In genomic region chr21:34722684-34723300, GRCh38 we compare ENCODE assay signal across 10 cellular contexts. TPM values are rescaled to one million over a fixed set of nuclear protein-coding genes. Genes with fewer than 3 reads are reported as not detected.
DNase-seq lines count a peak whose midpoint lies in the region; ATAC-seq and TF ChIP-seq lines count a peak whose summit lies in the region.
"Had no signal": no experiment of that assay in that cellular context is flagged by ENCODE, and none has a peak within 500 bp of the region (broad histone marks: within the 10 kb centered on the region; RNA-seq: fewer than 3 reads in every experiment).

No MANE protein-coding gene starts in this region.

- H3K4me2 ChIP-seq in mesenchymal stem cell (ENCODE audit: low read length, poor library complexity, severe bottlenecking) = no peak overlapping the region

- no peak overlapping the region for H3K23ac ChIP-seq in mesenchymal stem cell (ENCODE audit: low read length in 2 of 2)

- H3K27me3 ChIP-seq in thoracic aorta (replicated peaks; ENCODE audit: insufficient read depth) (no peaks in the 10 kb centered on the region), mesenchymal stem cell (ENCODE audit: control insufficient read depth in 1 of 2, insufficient read depth in 1 of 2, low read length in 2 of 2) (peaks cover 9 to 33% of the 10 kb centered on the region in 2 experiments)

- H3K4me3 Mint-ChIP-seq in activated T-helper 1 cell treated with anti-CD3 and anti-CD28 coated beads, Interleukin-12 subunit alpha, Interleukin-12 subunit beta, Interleukin-2, Interleukin-4 antibody, amounts not matched to agents 30 ng/mL and 10 ng/mL and 1 ng/mL, durations not matched to agents 14 hours and 24 hours and 36 hours = no peak overlapping the region
- H3K4me3 Mint-ChIP-seq in activated CD4-positive, alpha-beta T cell treated with anti-CD3 and anti-CD28 coated beads, Interleukin-2, amount 10 ng/mL, durations not matched to agents 24 days and 14 days = no peak overlapping the region
- H3K4me3 Mint-ChIP-seq in activated T-helper 17 cell treated with anti-CD3 and anti-CD28 coated beads, Interleukin-2, amount 50 U/mL, for 72 hours = no peak overlapping the region

- no peak overlapping the region for H3K9ac ChIP-seq in mesenchymal stem cell (ENCODE audit: low read length)

- no peaks in the 10 kb centered on the region for H3K79me1 ChIP-seq in mesenchymal stem cell (replicated peaks; ENCODE audit: low read length, poor library complexity, severe bottlenecking)

- H3K27ac ChIP-seq in thoracic aorta (no peak overlapping the region), mesenchymal stem cell (ENCODE audit: low read length, poor library complexity, severe bottlenecking) (no peak overlapping the region)
- H3K27ac ChIP-seq: esophagus muscularis mucosa had no signal

- no peak overlapping the region for H4K8ac ChIP-seq in mesenchymal stem cell (ENCODE audit: low read length)

- no peak overlapping the region for H2BK12ac ChIP-seq in mesenchymal stem cell (ENCODE audit: low read length in 2 of 2)

- H3K9me3 Mint-ChIP-seq in activated T-helper 1 cell treated with anti-CD3 and anti-CD28 coated beads, Interleukin-12 subunit alpha, Interleukin-12 subunit beta, Interleukin-2, Interleukin-4 antibody, amounts not matched to agents 30 ng/mL and 10 ng/mL and 1 ng/mL, durations not matched to agents 14 hours and 24 hours and 36 hours = no peaks in the 10 kb centered on the region
- H3K9me3 Mint-ChIP-seq in activated CD4-positive, alpha-beta T cell treated with anti-CD3 and anti-CD28 coated beads, Interleukin-2, amount 10 ng/mL, durations not matched to agents 24 days and 14 days = no peaks in the 10 kb centered on the region
- H3K9me3 Mint-ChIP-seq in activated T-helper 17 cell treated with anti-CD3 and anti-CD28 coated beads, Interleukin-2, amount 50 U/mL, for 72 hours = no peaks in the 10 kb centered on the region

- no peak overlapping the region for H3K18ac ChIP-seq in mesenchymal stem cell (ENCODE audit: low read depth in 1 of 2, low read length in 2 of 2)

- H3K36me3 ChIP-seq in thoracic aorta (no peaks in the 10 kb centered on the region), mesenchymal stem cell (ENCODE audit: control insufficient read depth in 1 of 2, insufficient read depth in 2 of 2, low read depth in 1 of 2, low read length in 2 of 2) (no peaks in the 10 kb centered on the region)
- H3K36me3 ChIP-seq: esophagus muscularis mucosa had no signal

- H2BK15ac ChIP-seq in mesenchymal stem cell (ENCODE audit: low read depth, poor library complexity, severe bottlenecking) = no peak overlapping the region

- H3K4me1 ChIP-seq in thoracic aorta (ENCODE audit: control insufficient read depth in 1 of 2, low read depth in 2 of 2) (peaks cover 5 to 13% of the 10 kb centered on the region in 2 donors), mesenchymal stem cell (ENCODE audit: control insufficient read depth, insufficient read depth, low read depth, low read length) (no peaks in the 10 kb centered on the region)
- H3K4me1 ChIP-seq: esophagus muscularis mucosa had no signal

- H3K4ac ChIP-seq in mesenchymal stem cell (ENCODE audit: low read depth in 1 of 2, low read length in 2 of 2) = no peak overlapping the region

- no peak overlapping the region for H2AK5ac ChIP-seq in mesenchymal stem cell (ENCODE audit: low read length, severe bottlenecking)

- DNase-seq in activated T-helper 1 cell treated with Interleukin-2 at 50 U/mL for 16 hours (ENCODE audit: low read depth) (peak; percentile 3), germinal center (ENCODE audit: low spot score) (peak; percentile 64), thoracic aorta (ENCODE audit: low spot score) (no peak), mesenchymal stem cell (no peak)
- no peak for DNase-seq in activated T-helper 1 cell treated with anti-CD3 and anti-CD28 coated beads, Interleukin-12 subunit alpha, Interleukin-12 subunit beta, Interleukin-2, Interleukin-4 antibody, amounts not matched to agents 30 ng/mL and 10 ng/mL and 1 ng/mL, durations not matched to agents 14 hours and 24 hours and 36 hours (ENCODE audit: low spot score)
- DNase-seq in activated CD4-positive, alpha-beta T cell treated with anti-CD3 and anti-CD28 coated beads, Interleukin-2, amount 10 ng/mL, durations not matched to agents 24 days and 14 days = peak; percentile 72

- H3K27me3 Mint-ChIP-seq in activated T-helper 1 cell treated with anti-CD3 and anti-CD28 coated beads, Interleukin-12 subunit alpha, Interleukin-12 subunit beta, Interleukin-2, Interleukin-4 antibody, amounts not matched to agents 30 ng/mL and 10 ng/mL and 1 ng/mL, durations not matched to agents 14 hours and 24 hours and 36 hours (ENCODE audit: insufficient read depth) = peaks cover 15% of the 10 kb centered on the region
- H3K27me3 Mint-ChIP-seq in activated CD4-positive, alpha-beta T cell treated with anti-CD3 and anti-CD28 coated beads, Interleukin-2, amount 10 ng/mL, durations not matched to agents 24 days and 14 days = peaks cover 10% of the 10 kb centered on the region
- H3K27me3 Mint-ChIP-seq in activated T-helper 17 cell treated with anti-CD3 and anti-CD28 coated beads, Interleukin-2, amount 50 U/mL, for 72 hours = peaks cover 20% of the 10 kb centered on the region

- H4K91ac ChIP-seq in mesenchymal stem cell (ENCODE audit: low read length) = no peak overlapping the region

- no peaks in the 10 kb centered on the region for H3K36me3 Mint-ChIP-seq in activated T-helper 1 cell treated with anti-CD3 and anti-CD28 coated beads, Interleukin-12 subunit alpha, Interleukin-12 subunit beta, Interleukin-2, Interleukin-4 antibody, amounts not matched to agents 30 ng/mL and 10 ng/mL and 1 ng/mL, durations not matched to agents 14 hours and 24 hours and 36 hours (ENCODE audit: low read depth)
- no peaks in the 10 kb centered on the region for H3K36me3 Mint-ChIP-seq in activated CD4-positive, alpha-beta T cell treated with anti-CD3 and anti-CD28 coated beads, Interleukin-2, amount 10 ng/mL, durations not matched to agents 24 days and 14 days (ENCODE audit: low read depth)
- no peaks in the 10 kb centered on the region for H3K36me3 Mint-ChIP-seq in activated T-helper 17 cell treated with anti-CD3 and anti-CD28 coated beads, Interleukin-2, amount 50 U/mL, for 72 hours (ENCODE audit: low read depth)

- H2AFZ ChIP-seq in mesenchymal stem cell (ENCODE audit: low read depth, low read length) = no peak overlapping the region

- H3K9me3 ChIP-seq in thoracic aorta (no peaks in the 10 kb centered on the region), mesenchymal stem cell (ENCODE audit: control insufficient read depth, low read length) (no peaks in the 10 kb centered on the region)
- H3K9me3 ChIP-seq: esophagus muscularis mucosa had no signal

- H3K4me3 ChIP-seq in thoracic aorta (no peak overlapping the region), mesenchymal stem cell (ENCODE audit: insufficient read depth in 1 of 2, low read depth in 1 of 2, low read length in 2 of 2) (no peak overlapping the region)
- H3K4me3 ChIP-seq: esophagus muscularis mucosa had no signal

- H2BK5ac ChIP-seq in mesenchymal stem cell (ENCODE audit: low read depth, low read length, poor library complexity, severe bottlenecking) = no peak overlapping the region

- H2BK120ac ChIP-seq in mesenchymal stem cell (ENCODE audit: low read depth, low read length) = no peak overlapping the region

- intact Hi-C loops in activated T-helper 1 cell treated with anti-CD3 and anti-CD28 coated beads, Interleukin-12 subunit alpha, Interleukin-12 subunit beta, Interleukin-2, Interleukin-4 antibody, amounts not matched to agents 30 ng/mL and 10 ng/mL and 1 ng/mL, durations not matched to agents 14 hours and 24 hours and 36 hours (cut with micrococcal nuclease) = no loop called here
- intact Hi-C loops in activated CD4-positive, alpha-beta T cell treated with anti-CD3 and anti-CD28 coated beads, Interleukin-2, amount 10 ng/mL, durations not matched to agents 24 days and 14 days (cut with micrococcal nuclease) = no loop called here

- 74% methylated on average over 7 of the region's 7 CpGs for WGBS in mesenchymal stem cell

- H3K27ac Mint-ChIP-seq in activated T-helper 1 cell treated with anti-CD3 and anti-CD28 coated beads, Interleukin-12 subunit alpha, Interleukin-12 subunit beta, Interleukin-2, Interleukin-4 antibody, amounts not matched to agents 30 ng/mL and 10 ng/mL and 1 ng/mL, durations not matched to agents 14 hours and 24 hours and 36 hours = no peak overlapping the region
- H3K27ac Mint-ChIP-seq in activated CD4-positive, alpha-beta T cell treated with anti-CD3 and anti-CD28 coated beads, Interleukin-2, amount 10 ng/mL, durations not matched to agents 24 days and 14 days = no peak overlapping the region
- no peak overlapping the region for H3K27ac Mint-ChIP-seq in activated T-helper 17 cell treated with anti-CD3 and anti-CD28 coated beads, Interleukin-2, amount 50 U/mL, for 72 hours

- ATAC-seq in thoracic aorta (ENCODE audit: insufficient number of reproducible peaks, low FRiP score, low read depth) (no peak), GM18873 (IDR thresholded peaks at IDR 0.05; ENCODE audit: low FRiP score, unreplicated experiment) (no peak)
- no peak for ATAC-seq in activated T-helper 17 cell treated with anti-CD3 and anti-CD28 coated beads, Interleukin-2, amount 50 U/mL, for 72 hours (replicated peaks)

- peak; percentile 29 for TF ChIP-seq CTCF in thoracic aorta (IDR thresholded peaks at IDR 0.05)

- H3K14ac ChIP-seq in mesenchymal stem cell (ENCODE audit: low read length in 2 of 2) = no peak overlapping the region

- peaks cover 13% of the 10 kb centered on the region for H3K4me1 Mint-ChIP-seq in activated T-helper 1 cell treated with anti-CD3 and anti-CD28 coated beads, Interleukin-12 subunit alpha, Interleukin-12 subunit beta, Interleukin-2, Interleukin-4 antibody, amounts not matched to agents 30 ng/mL and 10 ng/mL and 1 ng/mL, durations not matched to agents 14 hours and 24 hours and 36 hours (ENCODE audit: low read depth)
- H3K4me1 Mint-ChIP-seq in activated CD4-positive, alpha-beta T cell treated with anti-CD3 and anti-CD28 coated beads, Interleukin-2, amount 10 ng/mL, durations not matched to agents 24 days and 14 days = peaks cover 7% of the 10 kb centered on the region
- H3K4me1 Mint-ChIP-seq in activated T-helper 17 cell treated with anti-CD3 and anti-CD28 coated beads, Interleukin-2, amount 50 U/mL, for 72 hours = peaks cover 4% of the 10 kb centered on the region

RNA-seq across cellular contexts. Expression of gene CLIC6, which starts 54.0 kb away (rescaled TPM):
- total RNA-seq in activated T-helper 1 cell treated with anti-CD3 and anti-CD28 coated beads, Interleukin-12 subunit alpha, Interleukin-12 subunit beta, Interleukin-2, Interleukin-4 antibody, amounts not matched to agents 30 ng/mL and 10 ng/mL and 1 ng/mL, durations not matched to agents 14 hours and 24 hours and 36 hours = not detected in 2 replicates
- total RNA-seq in activated CD4-positive, alpha-beta T cell treated with anti-CD3 and anti-CD28 coated beads, Interleukin-2, amount 10 ng/mL, durations not matched to agents 24 days and 14 days = not detected in 2 replicates
- 1 to 10 TPM; 2.8 to 7.3 TPM for total RNA-seq in thoracic aorta
- polyA plus RNA-seq in mesenchymal stem cell (2013, experiment 1 of 2) = not detected
- polyA plus RNA-seq in mesenchymal stem cell (2013, experiment 2 of 2) = not detected
- total RNA-seq in activated T-helper 17 cell treated with anti-CD3 and anti-CD28 coated beads, Interleukin-2, amount 50 U/mL, for 72 hours = under 1 TPM; 0.11 to 0.13 TPM
- total RNA-seq: NCI-H460 had no signal

Comparison
In these comparisons a context has a peak if more than half of its experiments do, and no peak if none do; other contexts are left out.
1. DNase-seq: peak in activated T-helper 1 cell treated with Interleukin-2 at 50 U/mL for 16 hours (single experiment), activated CD4-positive, alpha-beta T cell treated with anti-CD3 and anti-CD28 coated beads, Interleukin-2, amount 10 ng/mL, durations not matched to agents 24 days and 14 days (single experiment) and germinal center (single experiment); none in activated T-helper 1 cell treated with anti-CD3 and anti-CD28 coated beads, Interleukin-12 subunit alpha, Interleukin-12 subunit beta, Interleukin-2, Interleukin-4 antibody, amounts not matched to agents 30 ng/mL and 10 ng/mL and 1 ng/mL, durations not matched to agents 14 hours and 24 hours and 36 hours (single experiment), thoracic aorta (single experiment) and mesenchymal stem cell (single experiment).